8 cellular contexts compared by ENCODE assay signal in the genomic region with DNA sequence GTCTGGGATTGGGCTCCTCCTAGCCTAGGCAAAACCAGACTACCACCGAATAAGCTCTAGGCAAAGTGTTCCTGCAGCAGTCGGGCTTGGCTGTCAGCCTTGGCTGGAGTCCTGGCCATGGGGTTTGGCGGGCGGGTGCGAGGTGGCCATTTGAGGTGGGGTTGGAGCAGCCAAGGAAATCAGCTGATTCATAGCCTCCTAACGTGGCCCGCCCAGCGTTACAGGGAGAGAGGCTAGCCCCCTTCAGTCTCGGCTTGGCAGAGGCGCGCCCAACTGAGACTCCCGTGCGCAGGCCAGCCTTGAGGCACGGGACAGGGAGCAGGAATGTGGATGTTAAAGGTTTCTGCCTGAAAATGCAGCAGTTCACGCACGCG. TPM values are rescaled to one million over a fixed set of nuclear protein-coding genes. Genes with fewer than 3 reads are reported as not detected.
DNase-seq lines count a peak whose midpoint lies in the region; ATAC-seq and TF ChIP-seq lines count a peak whose summit lies in the region.

No MANE protein-coding gene starts in this region.

- WGBS in ovary, 3 donors, result 0 to 1% (median 0%) methylated on average over 15 to 17 of the region's 17 CpGs

- POLR2A ChIA-PET in Caco-2 (lab: Charles Lee), result no interaction called here

- H3K4me1 ChIP-seq in Caco-2 (no peaks in the 10 kb centered on the region), ovary (ENCODE audit: insufficient read depth) (peaks cover 10% of the 10 kb centered on the region)

- H3K9me3 ChIP-seq in Caco-2, result no peaks in the 10 kb centered on the region
- H3K9me3 ChIP-seq in ovary, result no peaks in the 10 kb centered on the region

- peak overlapping the region; percentile 85 for H3K4me3 Mint-ChIP-seq in Caco-2 (ENCODE audit: unreplicated experiment)

- TF ChIP-seq EP300 in ovary (IDR thresholded peaks at IDR 0.05), result no peak

- CTCF ChIA-PET in Caco-2 (lab: Charles Lee), result interaction anchor here (0.9 kb wide), 1 partner anchor 240 kb away, joined by 5 read pairs; no protein-coding TSS in a partner anchor

- H3K4me3 ChIP-seq in Caco-2 (ENCODE audit: low read depth, low read length) (peak overlapping the region; percentile 25), WI38 (ENCODE audit: low read depth, low read length) (peak overlapping the region; percentile 91), ovary (peak overlapping the region; percentile 71)

- H3K36me3 ChIP-seq in Caco-2 (ENCODE audit: control insufficient read depth, insufficient read depth, low read length) (no peaks in the 10 kb centered on the region), ovary (no peaks in the 10 kb centered on the region)

- H3K4me1 Mint-ChIP-seq in Caco-2 (ENCODE audit: low read depth, unreplicated experiment), result no peaks in the 10 kb centered on the region

- no peaks in the 10 kb centered on the region for H3K27me3 Mint-ChIP-seq in Caco-2 (ENCODE audit: insufficient read depth, unreplicated experiment)

- no peaks in the 10 kb centered on the region for H3K36me3 Mint-ChIP-seq in Caco-2 (ENCODE audit: insufficient read depth, unreplicated experiment)

- TF ChIP-seq CTCF in Caco-2 (IDR thresholded peaks at IDR 0.05; ENCODE audit: insufficient read depth in 1 of 2, low read depth in 1 of 2, low read length in 1 of 2, severe bottlenecking in 1 of 2, unreplicated experiment in 1 of 2) (no peak), WI38 (IDR thresholded peaks at IDR 0.05; ENCODE audit: low read depth, low read length) (no peak), ovary (IDR thresholded peaks at IDR 0.05) (no peak)

- no peaks in the 10 kb centered on the region for H3K9me3 Mint-ChIP-seq in Caco-2 (ENCODE audit: unreplicated experiment)

- H3K27ac ChIP-seq in ovary, result peak overlapping the region; percentile 93 to 94

- peak; percentile 63 for ATAC-seq in Right ventricle myocardium superior (ENCODE audit: poor library complexity)
- ATAC-seq in stimulated activated naive CD8-positive, alpha-beta T cell treated with anti-CD3 and anti-CD28 coated beads, Interleukin-15, Interleukin-2, amounts not matched to agents 100 U/mL and 50 U/mL, for 24 hours, result no peak

- BruUV-seq in Caco-2 (replicated peaks; lab: Mats Ljungman, UMichigan), result no TSS peak

- TF ChIP-seq POLR2A in ovary (IDR thresholded peaks at IDR 0.05), result no peak

- H3K27ac Mint-ChIP-seq in Caco-2 (ENCODE audit: unreplicated experiment), result no peak overlapping the region

- intact Hi-C loops in Caco-2 (cut with micrococcal nuclease; ENCODE audit: unreplicated experiment), result loop anchor here (2.0 kb wide), 1 partner anchor 194 kb away; no protein-coding TSS in a partner anchor
- intact Hi-C loops in Right ventricle myocardium superior (cut with DNase I), result loop anchor here (5.0 kb wide), 1 partner anchor 194 kb away; no protein-coding TSS in a partner anchor
- intact Hi-C loops in ovary (cut with DNase I), result loop anchor here in 2 of 4 donors (2.0 to 5.0 kb wide), 4 partner anchors 144 to 239 kb away; no protein-coding TSS in a partner anchor

- no peaks in the 10 kb centered on the region; the same call in 1 of the 2 replicates for H3K27me3 ChIP-seq in Caco-2 (replicated peaks; ENCODE audit: control insufficient read depth, insufficient read depth, low read length)
- H3K27me3 ChIP-seq in ovary, result no peaks in the 10 kb centered on the region

- DNase-seq in Caco-2, result peak; percentile 11 to 42
- DNase-seq in Right ventricle myocardium superior, result peak; percentile 92
- DNase-seq in ovary, result peak; percentile 79 to 90 (median 86)
- no peak for DNase-seq in stimulated activated naive CD8-positive, alpha-beta T cell treated with anti-CD3 and anti-CD28 coated beads, Interleukin-15, Interleukin-2, amounts not matched to agents 100 U/mL and 50 U/mL, for 24 hours
- no peak for DNase-seq in activated CD4-positive, alpha-beta T cell treated with anti-CD3 and anti-CD28 coated beads, Interleukin-2, amount 50 U/mL, for 1 hour
- DNase-seq in NCI-H345 (lab: John Stamatoyannopoulos, UW), result no peak
- DNase-seq in GF-D8 (lab: John Stamatoyannopoulos, UW), result no peak

RNA-seq across cellular contexts. Expression of gene PMP22, which starts 1.9 kb away (rescaled TPM):
- total RNA-seq in Caco-2 (2022) (7.3 and 9.1 TPM in 2 replicates), Right ventricle myocardium superior (183 TPM), ovary (100 to 1,000 TPM in 4 of 7 donors, 10 to 100 TPM in 3; 48.3 to 124 (median 108) TPM)
- polyA plus RNA-seq in ovary, result 100 to 1,000 TPM; 130 to 251 TPM

Comparison
In these comparisons a context has a peak if more than half of its experiments do, and no peak if none do; other contexts are left out.
1. DNase-seq: peak in Caco-2 (2 of 2), Right ventricle myocardium superior (single experiment) and ovary (5 of 5); none in stimulated activated naive CD8-positive, alpha-beta T cell treated with anti-CD3 and anti-CD28 coated beads, Interleukin-15, Interleukin-2, amounts not matched to agents 100 U/mL and 50 U/mL, for 24 hours (single experiment), activated CD4-positive, alpha-beta T cell treated with anti-CD3 and anti-CD28 coated beads, Interleukin-2, amount 50 U/mL, for 1 hour (single experiment), NCI-H345 (single experiment) and GF-D8 (single experiment).
2. H3K4me3 ChIP-seq: peak in every context shown above with its lines; median percentile 91 in WI38; 71 in ovary; 25 in Caco-2.